27 cellular contexts compared by ENCODE assay signal in the genomic region with DNA sequence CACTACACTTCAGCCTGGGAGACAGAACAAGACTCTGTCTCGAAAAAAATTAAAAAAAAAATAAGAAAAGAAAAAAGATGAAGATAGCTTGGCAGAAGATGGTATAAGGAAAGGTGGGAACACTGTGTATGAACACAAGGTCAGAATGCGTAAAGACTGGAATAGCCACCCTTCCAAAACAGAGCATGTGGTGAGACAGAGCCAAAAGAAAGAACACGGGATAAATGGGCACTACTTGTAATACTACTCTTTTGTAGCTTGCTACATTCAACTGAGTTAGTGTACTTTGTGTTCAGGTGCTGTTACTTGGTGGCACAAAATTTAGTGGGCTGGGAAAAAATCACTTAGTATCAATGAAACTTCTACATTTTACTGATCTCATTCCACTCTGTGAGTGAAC.
"Had no signal": no experiment of that assay in that cellular context is flagged by ENCODE, and none has a peak within 500 bp of the region (broad histone marks: within the 10 kb centered on the region; RNA-seq: fewer than 3 reads in every experiment).

No MANE protein-coding gene starts in this region.

- H3K36me3 ChIP-seq: stomach, suprapubic skin, thoracic aorta, thyroid gland, tibial artery, tibial nerve, transverse colon, upper lobe of left lung, upper lobe of right lung, uterus, vagina had no signal

- ATAC-seq: stimulated activated effector memory CD8-positive, alpha-beta T cell treated with anti-CD3 and anti-CD28 coated beads, Interleukin-12 subunit alpha, Interleukin-12 subunit beta, amount 100 ng/mL, for 72 hours; stimulated activated memory B cell treated with anti-CD40 and anti-IgM and Interleukin-4, amounts not matched to agents 10 μg/mL and 1 μg/mL and 100 μg/mL, for 72 hours; stimulated activated naive B cell treated with anti-CD40 and anti-IgM and Interleukin-4, amounts not matched to agents 10 μg/mL and 1 μg/mL and 100 μg/mL, for 72 hours; stimulated activated naive CD8-positive, alpha-beta T cell treated with anti-CD3 and anti-CD28 coated beads, Interleukin-15, amount 100 ng/mL, for 72 hours; stimulated activated naive CD8-positive, alpha-beta T cell treated with anti-CD3 and anti-CD28 coated beads, Interleukin-15, Interleukin-2, amounts not matched to agents 100 U/mL and 50 U/mL, for 24 hours; upper lobe of right lung had no signal

- H3K9me3 ChIP-seq: suprapubic skin, testis, thoracic aorta, thyroid gland, tibial artery, tibial nerve, transverse colon, upper lobe of left lung, upper lobe of right lung, uterus, vagina had no signal

- H3K4me1 ChIP-seq: stomach, suprapubic skin, tibial artery, tibial nerve, upper lobe of left lung, upper lobe of right lung, uterus, vagina had no signal

- H3K27ac ChIP-seq: stomach, suprapubic skin, testis, thoracic aorta, thyroid gland, tibial artery, tibial nerve, transverse colon, upper lobe of left lung, upper lobe of right lung, uterus, vagina had no signal

- H3K36me3 Mint-ChIP-seq: stimulated activated effector memory CD8-positive, alpha-beta T cell treated with anti-CD3 and anti-CD28 coated beads, Interleukin-12 subunit alpha, Interleukin-12 subunit beta, amount 100 ng/mL, for 72 hours; stimulated activated memory B cell treated with anti-CD40 and anti-IgM and Interleukin-4, amounts not matched to agents 10 μg/mL and 1 μg/mL and 100 μg/mL, for 72 hours; stimulated activated naive B cell treated with anti-CD40 and anti-IgM and Interleukin-4, amounts not matched to agents 10 μg/mL and 1 μg/mL and 100 μg/mL, for 72 hours had no signal

- H3K4me3 ChIP-seq: stomach, suprapubic skin, testis, thoracic aorta, thyroid gland, tibial artery, tibial nerve, transverse colon, upper lobe of left lung, upper lobe of right lung, uterus, vagina had no signal

- H3K4me3 Mint-ChIP-seq: stimulated activated effector memory CD8-positive, alpha-beta T cell treated with anti-CD3 and anti-CD28 coated beads, Interleukin-12 subunit alpha, Interleukin-12 subunit beta, amount 100 ng/mL, for 72 hours; stimulated activated memory B cell treated with anti-CD40 and anti-IgM and Interleukin-4, amounts not matched to agents 10 μg/mL and 1 μg/mL and 100 μg/mL, for 72 hours; stimulated activated naive B cell treated with anti-CD40 and anti-IgM and Interleukin-4, amounts not matched to agents 10 μg/mL and 1 μg/mL and 100 μg/mL, for 72 hours; stimulated activated naive CD8-positive, alpha-beta T cell treated with anti-CD3 and anti-CD28 coated beads, Interleukin-15, amount 100 ng/mL, for 72 hours; stimulated activated naive CD8-positive, alpha-beta T cell treated with anti-CD3 and anti-CD28 coated beads, Interleukin-15, Interleukin-2, amounts not matched to agents 100 ng/mL and 50 ng/mL, for 24 hours had no signal

- H3K27me3 ChIP-seq: stomach, suprapubic skin, testis, thyroid gland, tibial artery, tibial nerve, transverse colon, upper lobe of left lung, upper lobe of right lung, uterus, vagina had no signal

- H3K9me3 Mint-ChIP-seq: stimulated activated naive CD8-positive, alpha-beta T cell treated with anti-CD3 and anti-CD28 coated beads, Interleukin-15, Interleukin-2, amounts not matched to agents 100 ng/mL and 50 ng/mL, for 24 hours had no signal

- H3K27me3 Mint-ChIP-seq: stimulated activated memory B cell treated with anti-CD40 and anti-IgM and Interleukin-4, amounts not matched to agents 10 μg/mL and 1 μg/mL and 100 μg/mL, for 72 hours; stimulated activated naive B cell treated with anti-CD40 and anti-IgM and Interleukin-4, amounts not matched to agents 10 μg/mL and 1 μg/mL and 100 μg/mL, for 72 hours; stimulated activated naive CD8-positive, alpha-beta T cell treated with anti-CD3 and anti-CD28 coated beads, Interleukin-15, amount 100 ng/mL, for 72 hours; stimulated activated naive CD8-positive, alpha-beta T cell treated with anti-CD3 and anti-CD28 coated beads, Interleukin-15, Interleukin-2, amounts not matched to agents 100 ng/mL and 50 ng/mL, for 24 hours had no signal

- H3K4me1 Mint-ChIP-seq: stimulated activated effector memory CD8-positive, alpha-beta T cell treated with anti-CD3 and anti-CD28 coated beads, Interleukin-12 subunit alpha, Interleukin-12 subunit beta, amount 100 ng/mL, for 72 hours; stimulated activated memory B cell treated with anti-CD40 and anti-IgM and Interleukin-4, amounts not matched to agents 10 μg/mL and 1 μg/mL and 100 μg/mL, for 72 hours; stimulated activated naive B cell treated with anti-CD40 and anti-IgM and Interleukin-4, amounts not matched to agents 10 μg/mL and 1 μg/mL and 100 μg/mL, for 72 hours; stimulated activated naive CD8-positive, alpha-beta T cell treated with anti-CD3 and anti-CD28 coated beads, Interleukin-15, amount 100 ng/mL, for 72 hours had no signal

- DNase-seq: stimulated activated CD4-positive, alpha-beta T cell treated with anti-CD3 and anti-CD28 coated beads, Interleukin-2, amount 100 ng/mL, for 48 hours; stimulated activated CD4-positive, alpha-beta T cell treated with anti-CD3 and anti-CD28 coated beads, Interleukin-4, amount 100 ng/mL, for 1 hour; stimulated activated CD4-positive, alpha-beta T cell treated with anti-CD3 and anti-CD28 coated beads, Interleukin-4, amount 100 ng/mL, for 24 hours; stimulated activated CD4-positive, alpha-beta T cell treated with anti-CD3 and anti-CD28 coated beads, Interleukin-4, amount 100 ng/mL, for 4 hours; stimulated activated CD8-positive, alpha-beta memory T cell treated with anti-CD3 and anti-CD28 coated beads, Interleukin-4, amount 100 ng/mL, for 48 hours; stimulated activated naive B cell treated with anti-CD40 and anti-IgM and Interleukin-4, amounts not matched to agents 10 μg/mL and 1 μg/mL and 100 μg/mL, for 72 hours; stimulated activated naive CD4-positive, alpha-beta T cell; stimulated activated naive CD4-positive, alpha-beta T cell treated with Interleukin-2 at 50 U/mL for 16 hours; stimulated activated naive CD8-positive, alpha-beta T cell treated with anti-CD3 and anti-CD28 coated beads, Interleukin-15, amount 100 ng/mL, for 72 hours; stimulated activated naive CD8-positive, alpha-beta T cell treated with anti-CD3 and anti-CD28 coated beads, Interleukin-15, Interleukin-2, amounts not matched to agents 100 U/mL and 50 U/mL, for 24 hours; stomach; substantia nigra; testis; thyroid gland; tibial artery; transverse colon; trophoblast cell; upper lobe of left lung; upper lobe of right lung; uterus had no signal

- H3K27ac Mint-ChIP-seq: stimulated activated effector memory CD8-positive, alpha-beta T cell treated with anti-CD3 and anti-CD28 coated beads, Interleukin-12 subunit alpha, Interleukin-12 subunit beta, amount 100 ng/mL, for 72 hours; stimulated activated memory B cell treated with anti-CD40 and anti-IgM and Interleukin-4, amounts not matched to agents 10 μg/mL and 1 μg/mL and 100 μg/mL, for 72 hours; stimulated activated naive B cell treated with anti-CD40 and anti-IgM and Interleukin-4, amounts not matched to agents 10 μg/mL and 1 μg/mL and 100 μg/mL, for 72 hours; stimulated activated naive CD8-positive, alpha-beta T cell treated with anti-CD3 and anti-CD28 coated beads, Interleukin-15, amount 100 ng/mL, for 72 hours; stimulated activated naive CD8-positive, alpha-beta T cell treated with anti-CD3 and anti-CD28 coated beads, Interleukin-15, Interleukin-2, amounts not matched to agents 100 ng/mL and 50 ng/mL, for 24 hours had no signal
